Comparison of ENCODE assay signal across 11 cellular contexts in genomic region chr17:17826942-17827785, GRCh38. TPM values are rescaled to one million over a fixed set of nuclear protein-coding genes. Genes with fewer than 3 reads are reported as not detected.
DNase-seq lines count a peak whose midpoint lies in the region; ATAC-seq lines count a peak whose summit lies in the region.
"Had no signal": no experiment of that assay in that cellular context is flagged by ENCODE, and none has a peak within 500 bp of the region (broad histone marks: within the 10 kb centered on the region; RNA-seq: fewer than 3 reads in every experiment).

No MANE protein-coding gene starts in this region.

- peaks cover 0 to 4% of the 10 kb centered on the region in 2 donors for H3K36me3 ChIP-seq in stomach smooth muscle (ENCODE audit: control insufficient read depth in 2 of 2, insufficient read depth in 2 of 2, low read length in 2 of 2)

- peaks cover 81% of the 10 kb centered on the region for H3K4me1 Mint-ChIP-seq in activated T-cell treated with anti-CD3 and anti-CD28 coated beads, Interleukin-2, amount 50 U/mL, for 72 hours (ENCODE audit: low read depth)
- peaks cover 79% of the 10 kb centered on the region for H3K4me1 Mint-ChIP-seq in activated CD8-positive, alpha-beta T cell treated with anti-CD3 and anti-CD28 coated beads, Interleukin-2, amount 10 ng/mL, durations not matched to agents 7 days and 5 days (ENCODE audit: low read depth)

- no peaks in the 10 kb centered on the region for H3K27me3 ChIP-seq in stomach smooth muscle (ENCODE audit: control insufficient read depth in 1 of 2, insufficient read depth in 2 of 2, low read length in 2 of 2)

- H3K9me3 Mint-ChIP-seq in activated T-cell treated with anti-CD3 and anti-CD28 coated beads, Interleukin-2, amount 50 U/mL, for 72 hours, result no peaks in the 10 kb centered on the region
- H3K9me3 Mint-ChIP-seq in activated CD8-positive, alpha-beta T cell treated with anti-CD3 and anti-CD28 coated beads, Interleukin-2, amount 10 ng/mL, durations not matched to agents 7 days and 5 days (ENCODE audit: insufficient read depth), result no peaks in the 10 kb centered on the region

- CTCF ChIA-PET in activated CD8-positive, alpha-beta T cell treated with anti-CD3 and anti-CD28 coated beads, Interleukin-2, amount 10 ng/mL, durations not matched to agents 7 days and 5 days (lab: Charles Lee), result interaction anchor here (0.7 to 1.3 kb wide), 4 partner anchors 9 to 33 kb away, joined by 3 to 4 read pairs (median 3); no protein-coding TSS in a partner anchor

- ATAC-seq in activated T-cell treated with anti-CD3 and anti-CD28 coated beads, Interleukin-2, amount 50 U/mL, for 72 hours (replicated peaks in 1 of 2), result no peak
- no peak for ATAC-seq in activated CD8-positive, alpha-beta T cell treated with anti-CD3 and anti-CD28 coated beads, Interleukin-2, amount 10 ng/mL, durations not matched to agents 7 days and 5 days
- ATAC-seq in left lobe of liver (peak; percentile 6), sciatic nerve (no peak), HG02938 (IDR thresholded peaks at IDR 0.05; ENCODE audit: unreplicated experiment) (no peak)

- peak overlapping the region; percentile 31 for H3K27ac ChIP-seq in stomach smooth muscle (ENCODE audit: low read length)
- H3K27ac ChIP-seq: KMS-11 had no signal

- POLR2A ChIA-PET in activated CD8-positive, alpha-beta T cell treated with anti-CD3 and anti-CD28 coated beads, Interleukin-2, amount 10 ng/mL, durations not matched to agents 7 days and 5 days (lab: Charles Lee), result interaction anchor here (0.6 to 6.9 kb wide), 4 partner anchors 10 to 208 kb away, joined by 3 to 76 read pairs (median 3); partner anchors contain the start of gene SREBF1

- H3K4me3 Mint-ChIP-seq in activated T-cell treated with anti-CD3 and anti-CD28 coated beads, Interleukin-2, amount 50 U/mL, for 72 hours, result peak overlapping the region; percentile 57 to 83
- H3K4me3 Mint-ChIP-seq in activated CD8-positive, alpha-beta T cell treated with anti-CD3 and anti-CD28 coated beads, Interleukin-2, amount 10 ng/mL, durations not matched to agents 7 days and 5 days, result peak overlapping the region; percentile 58

- peaks cover 2 to 8% of the 10 kb centered on the region in 2 donors for H3K36me3 Mint-ChIP-seq in activated T-cell treated with anti-CD3 and anti-CD28 coated beads, Interleukin-2, amount 50 U/mL, for 72 hours (ENCODE audit: insufficient read depth in 2 of 2)
- peaks cover 43% of the 10 kb centered on the region for H3K36me3 Mint-ChIP-seq in activated CD8-positive, alpha-beta T cell treated with anti-CD3 and anti-CD28 coated beads, Interleukin-2, amount 10 ng/mL, durations not matched to agents 7 days and 5 days (ENCODE audit: low read depth)

- intact Hi-C loops in sciatic nerve (cut with DNase I), result no loop called here

- no peak overlapping the region for H3K9ac ChIP-seq in stomach smooth muscle (ENCODE audit: low read length in 2 of 2)
- H3K9ac ChIP-seq: KMS-11 had no signal

- H3K27me3 Mint-ChIP-seq in activated T-cell treated with anti-CD3 and anti-CD28 coated beads, Interleukin-2, amount 50 U/mL, for 72 hours (ENCODE audit: low read depth), result no peaks in the 10 kb centered on the region
- H3K27me3 Mint-ChIP-seq in activated CD8-positive, alpha-beta T cell treated with anti-CD3 and anti-CD28 coated beads, Interleukin-2, amount 10 ng/mL, durations not matched to agents 7 days and 5 days (ENCODE audit: low read depth), result no peaks in the 10 kb centered on the region

- H3K9me3 ChIP-seq in stomach smooth muscle (ENCODE audit: control insufficient read depth in 2 of 2, low read length in 2 of 2), result no peaks in the 10 kb centered on the region

- peaks cover 64% of the 10 kb centered on the region for H3K4me1 ChIP-seq in stomach smooth muscle (ENCODE audit: control insufficient read depth, insufficient read depth, low read length)

- DNase-seq in activated T-cell treated with anti-CD3 and anti-CD28 coated beads, Interleukin-2, amount 50 U/mL, for 72 hours, result no peak
- DNase-seq in activated T-cell treated with anti-CD3 and anti-CD28 coated beads, Interleukin-2, amount 50 U/mL, for 1 hour, result no peak
- no peak for DNase-seq in activated CD8-positive, alpha-beta T cell treated with anti-CD3 and anti-CD28 coated beads, Interleukin-2, amount 10 ng/mL, durations not matched to agents 7 days and 5 days
- DNase-seq in left lobe of liver (ENCODE audit: low spot score), result peak; percentile 79
- no peak for DNase-seq in sciatic nerve (ENCODE audit: low spot score)
- DNase-seq in islet precursor cell, result no peak
- DNase-seq: hypothalamus, NCI-H1930 had no signal

- H3K4me3 ChIP-seq in stomach smooth muscle (ENCODE audit: low read length in 2 of 2), result no peak overlapping the region

- peak overlapping the region; percentile 75 for H3K27ac Mint-ChIP-seq in activated T-cell treated with anti-CD3 and anti-CD28 coated beads, Interleukin-2, amount 50 U/mL, for 72 hours
- peak overlapping the region; percentile 91 for H3K27ac Mint-ChIP-seq in activated CD8-positive, alpha-beta T cell treated with anti-CD3 and anti-CD28 coated beads, Interleukin-2, amount 10 ng/mL, durations not matched to agents 7 days and 5 days

RNA-seq across cellular contexts. Expression of gene SREBF1, which starts 9.6 kb away (rescaled TPM):
- total RNA-seq in activated T-cell treated with anti-CD3 and anti-CD28 coated beads, Interleukin-2, amount 50 U/mL, for 72 hours, result 100 to 1,000 TPM; 192 to 209 TPM
- 100 to 1,000 TPM; 212 to 254 TPM for total RNA-seq in activated CD8-positive, alpha-beta T cell treated with anti-CD3 and anti-CD28 coated beads, Interleukin-2, amount 10 ng/mL, durations not matched to agents 7 days and 5 days
- total RNA-seq in left lobe of liver, result 220 TPM
- 257 TPM for total RNA-seq in sciatic nerve
